In genomic region chrX:64206556-64207162, GRCh38 we compare ENCODE assay signal across 9 cellular contexts. TPM values are rescaled to one million over a fixed set of nuclear protein-coding genes. Genes with fewer than 3 reads are reported as not detected.
A peak's percentile ranks its signal among the peaks of the same experiment; 100 is the strongest.
DNase-seq lines count a peak whose midpoint lies in the region; ATAC-seq and TF ChIP-seq lines count a peak whose summit lies in the region.
"Had no signal": no experiment of that assay in that cellular context is flagged by ENCODE, and none has a peak within 500 bp of the region (broad histone marks: within the 10 kb centered on the region; RNA-seq: fewer than 3 reads in every experiment).

No MANE protein-coding gene starts in this region.

- peak overlapping the region; percentile 65 for H3K4me2 ChIP-seq in mesenchymal stem cell (ENCODE audit: low read length, poor library complexity, severe bottlenecking)

- no peak overlapping the region for H2AK5ac ChIP-seq in mesenchymal stem cell (ENCODE audit: low read length, severe bottlenecking)

- H3K4me3 Mint-ChIP-seq in activated naive CD4-positive, alpha-beta T cell treated with anti-CD3 and anti-CD28 coated beads, Interleukin-2, amount 50 U/mL, for 24 hours = peak overlapping the region; percentile 86

- H2AFZ ChIP-seq in mesenchymal stem cell (ENCODE audit: low read depth, low read length) = no peak overlapping the region

- no peaks in the 10 kb centered on the region for H3K9me3 ChIP-seq in breast epithelium
- H3K9me3 ChIP-seq in mesenchymal stem cell (ENCODE audit: control insufficient read depth, low read length) = no peaks in the 10 kb centered on the region
- H3K9me3 ChIP-seq in aorta (ENCODE audit: control insufficient read depth, low read length) = no peaks in the 10 kb centered on the region

- TF ChIP-seq CTCF in breast epithelium (IDR thresholded peaks at IDR 0.05) = no peak

- H3K79me1 ChIP-seq in mesenchymal stem cell (replicated peaks; ENCODE audit: low read length, poor library complexity, severe bottlenecking) = peaks cover 6% of the 10 kb centered on the region

- H3K4me1 Mint-ChIP-seq in activated naive CD4-positive, alpha-beta T cell treated with anti-CD3 and anti-CD28 coated beads, Interleukin-2, amount 50 U/mL, for 24 hours = peaks cover 16% of the 10 kb centered on the region

- peak overlapping the region; percentile 61 for H4K91ac ChIP-seq in mesenchymal stem cell (ENCODE audit: low read length)

- H3K14ac ChIP-seq in mesenchymal stem cell (ENCODE audit: low read length in 2 of 2) = no peak overlapping the region

- peak overlapping the region in 1 of 2 experiments; percentile 41 for H3K4ac ChIP-seq in mesenchymal stem cell (ENCODE audit: low read depth in 1 of 2, low read length in 2 of 2)

- no peaks in the 10 kb centered on the region for H3K9me3 Mint-ChIP-seq in activated naive CD4-positive, alpha-beta T cell treated with anti-CD3 and anti-CD28 coated beads, Interleukin-2, amount 50 U/mL, for 24 hours

- H3K23ac ChIP-seq in mesenchymal stem cell (ENCODE audit: low read length in 2 of 2) = no peak overlapping the region

- H4K8ac ChIP-seq in mesenchymal stem cell (ENCODE audit: low read length) = peak overlapping the region; percentile 64

- no peaks in the 10 kb centered on the region for H3K36me3 ChIP-seq in breast epithelium
- H3K36me3 ChIP-seq in mesenchymal stem cell (ENCODE audit: control insufficient read depth in 1 of 2, insufficient read depth in 2 of 2, low read depth in 1 of 2, low read length in 2 of 2) = no peaks in the 10 kb centered on the region
- no peaks in the 10 kb centered on the region for H3K36me3 ChIP-seq in aorta (ENCODE audit: control insufficient read depth in 1 of 2, insufficient read depth in 2 of 2, low read length in 1 of 2)

- H2BK120ac ChIP-seq in mesenchymal stem cell (ENCODE audit: low read depth, low read length) = no peak overlapping the region

- no peak for DNase-seq in activated naive CD4-positive, alpha-beta T cell treated with Interleukin-2 at 50 U/mL for 16 hours
- DNase-seq in breast epithelium (ENCODE audit: low spot score in 2 of 2) (peak in 1 of 2 donors; percentile 59), mesenchymal stem cell (peak; percentile 57), aorta (peak in 1 of 2 donors; percentile 69), COLO668 (lab: John Stamatoyannopoulos, UW; ENCODE audit: unreplicated experiment) (no peak), NCI-H524 treated with DMSO at 0.1 percent for 48 hours (lab: John Stamatoyannopoulos, UW) (no peak)
- no peak for DNase-seq in activated CD4-positive, CD25-positive, alpha-beta regulatory T cell (lab: John Stamatoyannopoulos, UW)

- H3K27ac Mint-ChIP-seq in activated naive CD4-positive, alpha-beta T cell treated with anti-CD3 and anti-CD28 coated beads, Interleukin-2, amount 50 U/mL, for 24 hours = no peak overlapping the region

- peak overlapping the region; percentile 8 for H2BK5ac ChIP-seq in mesenchymal stem cell (ENCODE audit: low read depth, low read length, poor library complexity, severe bottlenecking)

- H3K4me3 ChIP-seq in breast epithelium (peak overlapping the region; percentile 65 to 73 (median 67)), mesenchymal stem cell (ENCODE audit: insufficient read depth in 1 of 2, low read depth in 1 of 2, low read length in 2 of 2) (peak overlapping the region in 1 of 2 experiments; percentile 78), aorta (ENCODE audit: low read length in 2 of 2) (peak overlapping the region in 1 of 2 donors; percentile 12)

- H2BK15ac ChIP-seq in mesenchymal stem cell (ENCODE audit: low read depth, poor library complexity, severe bottlenecking) = no peak overlapping the region

- TF ChIP-seq POLR2A in breast epithelium (IDR thresholded peaks at IDR 0.05) = no peak

- peak overlapping the region; percentile 43 to 62 for H3K18ac ChIP-seq in mesenchymal stem cell (ENCODE audit: low read depth in 1 of 2, low read length in 2 of 2)

- H3K4me1 ChIP-seq in breast epithelium (no peaks in the 10 kb centered on the region), mesenchymal stem cell (ENCODE audit: control insufficient read depth, insufficient read depth, low read depth, low read length) (peaks cover 12% of the 10 kb centered on the region), aorta (ENCODE audit: control insufficient read depth in 1 of 2, insufficient read depth in 2 of 2, low read length in 2 of 2) (no peaks in the 10 kb centered on the region)

- H3K27ac ChIP-seq in breast epithelium (peak overlapping the region; percentile 86 to 91), mesenchymal stem cell (ENCODE audit: low read length, poor library complexity, severe bottlenecking) (peak overlapping the region; percentile 91), aorta (ENCODE audit: low read depth in 1 of 2, low read length in 2 of 2) (peak overlapping the region; percentile 18 to 85)

- WGBS in mesenchymal stem cell = 69% methylated on average over 2 of the region's 5 CpGs
- 6 to 32% methylated on average over 5 of the region's 5 CpGs for WGBS in aorta, 2 donors

- H3K27me3 Mint-ChIP-seq in activated naive CD4-positive, alpha-beta T cell treated with anti-CD3 and anti-CD28 coated beads, Interleukin-2, amount 50 U/mL, for 24 hours = no peaks in the 10 kb centered on the region

- H2BK12ac ChIP-seq in mesenchymal stem cell (ENCODE audit: low read length in 2 of 2) = peak overlapping the region in 1 of 2 experiments; percentile 31

- intact Hi-C loops in breast epithelium (cut with DNase I; ENCODE audit: low total_unique reads) (loop anchor here (5.0 kb wide), 1 partner anchor 639 kb away; no protein-coding TSS in a partner anchor), aorta (cut with DNase I) (loop anchor here in 1 of 2 donors (10.0 kb wide), 2 partner anchors 188 to 452 kb away; partner anchors contain the start of gene MTMR8)

- no peaks in the 10 kb centered on the region for H3K36me3 Mint-ChIP-seq in activated naive CD4-positive, alpha-beta T cell treated with anti-CD3 and anti-CD28 coated beads, Interleukin-2, amount 50 U/mL, for 24 hours

- peak overlapping the region; percentile 92 for H3K9ac ChIP-seq in mesenchymal stem cell (ENCODE audit: low read length)

- H3K27me3 ChIP-seq in breast epithelium (peaks cover 0 to 38% of the 10 kb centered on the region in 2 donors), mesenchymal stem cell (ENCODE audit: control insufficient read depth in 1 of 2, insufficient read depth in 1 of 2, low read length in 2 of 2) (peaks cover 0 to 3% of the 10 kb centered on the region in 2 experiments), aorta (ENCODE audit: control insufficient read depth in 1 of 2, insufficient read depth in 2 of 2, low read length in 1 of 2) (no peaks in the 10 kb centered on the region)

- ATAC-seq in aorta (ENCODE audit: low FRiP score) = no peak

RNA-seq across cellular contexts. Expression of gene AMER1, which starts 1.2 kb away (rescaled TPM):
- total RNA-seq in breast epithelium = 1 to 10 TPM; 3.7 to 5.3 (median 4.3) TPM
- 1.2 TPM for polyA plus RNA-seq in mesenchymal stem cell (2013, experiment 1 of 2)
- 1.1 TPM for polyA plus RNA-seq in mesenchymal stem cell (2013, experiment 2 of 2)
- 1 to 10 TPM; 7.3 to 10.0 TPM for total RNA-seq in aorta
- 1 to 10 TPM; 1.0 TPM for polyA plus RNA-seq in aorta

RNA-seq across cellular contexts. Expression of gene ASB12, which starts 23.7 kb away (rescaled TPM):
- under 1 TPM in 1 of 3 donors, not detected in 2; 0.29 TPM for total RNA-seq in breast epithelium
- polyA plus RNA-seq in mesenchymal stem cell (2013, experiment 1 of 2) = 0.08 TPM
- polyA plus RNA-seq in mesenchymal stem cell (2013, experiment 2 of 2) = 0.05 TPM
- total RNA-seq in aorta = under 1 TPM; 0.39 to 0.45 TPM
- under 1 TPM in 1 of 2 donors, not detected in 1; 0.43 TPM for polyA plus RNA-seq in aorta
- total RNA-seq: dermis microvascular lymphatic vessel endothelial cell had no signal
